Comparison of ENCODE assay signal across 15 cellular contexts in genomic region chr4:185880571-185880970, GRCh38.
DNase-seq lines count a peak whose midpoint lies in the region; ATAC-seq and TF ChIP-seq lines count a peak whose summit lies in the region.
"Had no signal": no experiment of that assay in that cellular context is flagged by ENCODE, and none has a peak within 500 bp of the region (broad histone marks: within the 10 kb centered on the region; RNA-seq: fewer than 3 reads in every experiment).

No MANE protein-coding gene starts in this region.

- peaks cover 2% of the 10 kb centered on the region for H3K36me3 Mint-ChIP-seq in chondrocyte (ENCODE audit: low read depth)
- H3K36me3 Mint-ChIP-seq: CD4-positive, alpha-beta memory T cell had no signal

- no peak overlapping the region for H3K4me3 ChIP-seq in prostate gland
- H3K4me3 ChIP-seq: heart right ventricle had no signal

- no peaks in the 10 kb centered on the region for H3K9me3 ChIP-seq in prostate gland

- intact Hi-C loops in prostate gland (cut with DNase I): no loop called here

- no peaks in the 10 kb centered on the region for H3K36me3 ChIP-seq in prostate gland
- H3K36me3 ChIP-seq: heart right ventricle had no signal

- peaks cover 8% of the 10 kb centered on the region for H3K9me3 Mint-ChIP-seq in chondrocyte (ENCODE audit: low read depth)

- WGBS in prostate gland: 24% methylated on average over 3 of the region's 3 CpGs

- H3K4me1 ChIP-seq in prostate gland (replicated peaks): no peaks in the 10 kb centered on the region
- H3K4me1 ChIP-seq: heart right ventricle had no signal

- ATAC-seq in GM21529 (IDR thresholded peaks at IDR 0.05; ENCODE audit: unreplicated experiment): no peak
- ATAC-seq: heart right ventricle had no signal

- H3K27me3 ChIP-seq in prostate gland (replicated peaks; ENCODE audit: insufficient read depth): no peaks in the 10 kb centered on the region
- H3K27me3 ChIP-seq: heart right ventricle had no signal

- peak overlapping the region; percentile 95 for H3K27ac Mint-ChIP-seq in chondrocyte (ENCODE audit: unreplicated experiment)
- H3K27ac Mint-ChIP-seq: CD4-positive, alpha-beta memory T cell; progenitor cell of endocrine pancreas had no signal

- no peak for TF ChIP-seq CTCF in chondrocyte (IDR thresholded peaks at IDR 0.05)
- no peak for TF ChIP-seq CTCF in prostate gland (IDR thresholded peaks at IDR 0.05)

- DNase-seq in NCI-H187 treated with DMSO at 0.1 percent for 48 hours (lab: John Stamatoyannopoulos, UW) (peak; percentile 6), NCI-H187 (lab: John Stamatoyannopoulos, UW) (no peak), NCI-H2196 (lab: John Stamatoyannopoulos, UW; ENCODE audit: unreplicated experiment) (peak; percentile 44), chondrocyte (ENCODE audit: low spot score) (no peak), prostate gland (ENCODE audit: low spot score) (peak; percentile 26), mesenteric fat pad (ENCODE audit: low spot score) (no peak), RKO (ENCODE audit: low spot score) (no peak)
- DNase-seq: CD4-positive, alpha-beta memory T cell; GDM1; heart right ventricle; Kasumi-1; NCI-H2081 treated with DMSO at 0.1 percent for 48 hours; OCI-M1 had no signal

- peaks cover 35% of the 10 kb centered on the region for H3K4me1 Mint-ChIP-seq in chondrocyte (ENCODE audit: low read depth)
- H3K4me1 Mint-ChIP-seq: CD4-positive, alpha-beta memory T cell had no signal

- no peak for TF ChIP-seq POLR2A in prostate gland (IDR thresholded peaks at IDR 0.05)

- H3K27ac ChIP-seq in prostate gland: peak overlapping the region in 1 of 2 donors; percentile 50
- H3K27ac ChIP-seq: heart right ventricle had no signal

- H3K27me3 Mint-ChIP-seq in chondrocyte (ENCODE audit: low read depth): no peaks in the 10 kb centered on the region
- H3K27me3 Mint-ChIP-seq: CD4-positive, alpha-beta memory T cell; progenitor cell of endocrine pancreas had no signal

- H3K4me3 Mint-ChIP-seq in chondrocyte (ENCODE audit: unreplicated experiment): peak overlapping the region; percentile 42
- H3K4me3 Mint-ChIP-seq: CD4-positive, alpha-beta memory T cell had no signal

Comparison
In these comparisons a context has a peak if more than half of its experiments do, and no peak if none do; other contexts are left out.
1. DNase-seq: peak in NCI-H187 treated with DMSO at 0.1 percent for 48 hours (single experiment), NCI-H2196 (single experiment) and prostate gland (single experiment); none in NCI-H187 (0 of 2), chondrocyte (single experiment), mesenteric fat pad (single experiment) and RKO (single experiment).